8 cellular contexts compared by ENCODE assay signal in the genomic region with DNA sequence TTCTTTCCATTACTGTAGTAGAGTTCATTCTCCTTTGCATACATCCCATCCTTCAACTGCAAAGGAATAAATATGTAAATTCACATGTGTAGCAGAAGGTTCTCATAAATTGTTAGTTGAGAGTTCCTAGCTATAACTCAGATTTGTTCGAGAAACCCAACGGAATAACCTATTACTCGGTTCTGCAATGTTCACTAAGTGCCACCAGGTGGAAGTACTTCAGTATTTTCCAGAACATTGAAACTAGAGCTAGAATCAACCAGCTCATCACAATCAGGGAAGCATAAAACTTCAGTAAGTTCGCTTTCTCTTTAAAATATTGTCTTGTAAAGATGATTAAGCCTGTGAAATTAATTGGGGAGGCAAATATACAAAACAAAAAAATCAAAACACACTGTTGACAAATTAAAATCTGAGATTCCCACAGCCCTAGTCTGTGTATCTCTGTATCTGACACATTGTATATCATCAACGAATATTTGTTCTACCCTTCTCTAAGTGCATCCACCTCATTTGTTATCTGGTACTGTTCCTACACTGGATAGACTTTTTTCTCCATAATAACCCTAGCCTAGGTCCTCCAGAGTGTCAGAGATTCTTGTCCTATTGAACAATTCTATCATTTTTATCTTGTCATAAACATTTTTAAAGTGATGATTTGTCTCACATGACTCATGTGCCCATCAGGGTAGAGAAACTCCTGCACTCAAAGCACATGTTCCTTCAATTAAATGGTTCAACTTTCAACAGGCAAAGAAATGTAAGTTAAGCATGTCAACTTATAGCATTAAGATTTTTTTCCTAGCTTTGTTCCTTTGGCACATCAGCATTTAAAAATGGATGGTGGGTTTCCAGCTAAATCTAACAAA. TPM values are rescaled to one million over a fixed set of nuclear protein-coding genes. Genes with fewer than 3 reads are reported as not detected.
DNase-seq lines count a peak whose midpoint lies in the region; ATAC-seq and TF ChIP-seq lines count a peak whose summit lies in the region.

No MANE protein-coding gene starts in this region.

- no peak overlapping the region for H3K4me3 ChIP-seq in BJ (ENCODE audit: low read depth, low read length)
- no peak overlapping the region for H3K4me3 ChIP-seq in Peyer's patch

- H3K4me1 ChIP-seq in Peyer's patch = no peaks in the 10 kb centered on the region

- ATAC-seq in GM18519 (IDR thresholded peaks at IDR 0.05; ENCODE audit: low FRiP score, unreplicated experiment) (peak; percentile 86), HG03442 (IDR thresholded peaks at IDR 0.05; ENCODE audit: unreplicated experiment) (peak; percentile 87)

- H3K27me3 ChIP-seq in BJ (ENCODE audit: control insufficient read depth, insufficient read depth, low read length) (no peaks in the 10 kb centered on the region), Peyer's patch (no peaks in the 10 kb centered on the region)

- no peaks in the 10 kb centered on the region for H3K36me3 ChIP-seq in BJ (ENCODE audit: control insufficient read depth, insufficient read depth, low read length)
- H3K36me3 ChIP-seq in Peyer's patch = no peaks in the 10 kb centered on the region

- no peaks in the 10 kb centered on the region for H3K9me3 ChIP-seq in Peyer's patch

- no peak overlapping the region for H3K27ac ChIP-seq in Peyer's patch

- POLR2A ChIA-PET in BJ (lab: Charles Lee) = no interaction called here

- TF ChIP-seq POLR2A in Peyer's patch (IDR thresholded peaks at IDR 0.05) = no peak

- TF ChIP-seq CTCF in BJ (IDR thresholded peaks at IDR 0.05; ENCODE audit: insufficient read depth, low read depth, low read length) = peak; percentile 72
- TF ChIP-seq CTCF in Peyer's patch (IDR thresholded peaks at IDR 0.05) = peak in 5 of 6 experiments; percentile 38 to 72 (median 68)

- CTCF ChIA-PET in BJ (lab: Yijun Ruan, JAX) = interaction anchor here (0.9 to 4.0 kb wide), 18 partner anchors 8 to 437 kb away, joined by 3 to 34 read pairs (median 4); a partner anchor contains a TSS

- peak; percentile 19 for DNase-seq in BJ (ENCODE audit: low read depth)
- DNase-seq in Peyer's patch = no peak
- peak; percentile 56 for DNase-seq in fibroblast of gingiva (ENCODE audit: low read depth)
- peak; percentile 24 for DNase-seq in non-pigmented ciliary epithelial cell (ENCODE audit: low read depth)
- DNase-seq in stimulated activated CD4-positive, alpha-beta T cell treated with anti-CD3 and anti-CD28 coated beads, Interleukin-4, amount 100 ng/mL, for 24 hours = no peak
- no peak for DNase-seq in activated CD4-positive, alpha-beta T cell treated with anti-CD3 and anti-CD28 coated beads for 1 hour

RNA-seq across cellular contexts. Expression of a gene that starts 31.9 kb away (rescaled TPM):
- 0.10 and 0.17 TPM in 2 replicates for polyA plus RNA-seq in BJ (2011; rRNA removed)
- 0.05 TPM in 1 of 2 replicates, not detected in the other for polyA minus RNA-seq in BJ (2011; rRNA and poly(A)+ RNA removed)
- total RNA-seq in Peyer's patch = not detected

Comparison
In these comparisons a context has a peak if more than half of its experiments do, and no peak if none do; other contexts are left out.
1. DNase-seq: peak in BJ (single experiment), fibroblast of gingiva (single experiment) and non-pigmented ciliary epithelial cell (single experiment); none in Peyer's patch (0 of 3), stimulated activated CD4-positive, alpha-beta T cell treated with anti-CD3 and anti-CD28 coated beads, Interleukin-4, amount 100 ng/mL, for 24 hours (single experiment) and activated CD4-positive, alpha-beta T cell treated with anti-CD3 and anti-CD28 coated beads for 1 hour (single experiment).